Comparison of ENCODE assay signal across 9 cellular contexts in the genomic region with DNA sequence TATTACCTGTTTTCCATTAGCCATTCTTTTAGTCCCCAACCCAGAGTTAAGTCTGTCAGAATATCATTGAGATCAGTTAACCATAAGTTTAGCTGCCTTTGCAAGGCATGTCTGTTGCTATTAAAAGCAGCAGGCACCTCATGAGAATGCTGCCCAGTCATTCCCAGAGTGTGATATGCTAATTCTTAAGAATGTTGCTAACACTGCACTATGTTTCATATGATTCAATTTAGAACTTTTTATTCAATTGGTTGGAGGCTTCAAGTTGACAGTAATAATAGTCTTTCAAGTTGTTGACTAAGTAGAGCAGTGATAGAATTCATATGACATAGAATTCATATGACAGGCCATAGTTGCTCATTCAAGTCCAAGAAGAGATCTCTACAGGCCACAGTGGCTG.
DNase-seq lines count a peak whose midpoint lies in the region; ATAC-seq and TF ChIP-seq lines count a peak whose summit lies in the region.
"Had no signal": no experiment of that assay in that cellular context is flagged by ENCODE, and none has a peak within 500 bp of the region (broad histone marks: within the 10 kb centered on the region; RNA-seq: fewer than 3 reads in every experiment).

No MANE protein-coding gene starts in this region.

- peaks cover 14% of the 10 kb centered on the region for H3K9me3 Mint-ChIP-seq in chondrocyte (ENCODE audit: low read depth)
- H3K9me3 Mint-ChIP-seq in stimulated activated naive B cell treated with anti-CD40 and anti-IgM and Interleukin-4, amounts not matched to agents 10 μg/mL and 1 μg/mL and 100 μg/mL, for 72 hours = peaks cover 6 to 8% of the 10 kb centered on the region in 2 donors

- H3K36me3 ChIP-seq in right atrium auricular region = no peaks in the 10 kb centered on the region

- no peak overlapping the region for H3K4me3 Mint-ChIP-seq in chondrocyte (ENCODE audit: unreplicated experiment)
- H3K4me3 Mint-ChIP-seq in stimulated activated naive B cell treated with anti-CD40 and anti-IgM and Interleukin-4, amounts not matched to agents 10 μg/mL and 1 μg/mL and 100 μg/mL, for 72 hours = peak overlapping the region; percentile 8 to 45

- H3K4me1 Mint-ChIP-seq in chondrocyte (ENCODE audit: low read depth) = no peaks in the 10 kb centered on the region
- peaks cover 0 to 10% of the 10 kb centered on the region in 2 donors for H3K4me1 Mint-ChIP-seq in stimulated activated naive B cell treated with anti-CD40 and anti-IgM and Interleukin-4, amounts not matched to agents 10 μg/mL and 1 μg/mL and 100 μg/mL, for 72 hours

- H3K4me3 ChIP-seq in right atrium auricular region = no peak overlapping the region

- H3K27ac ChIP-seq in right atrium auricular region = peak overlapping the region in 1 of 2 donors; percentile 1
- H3K27ac ChIP-seq: C4-2B had no signal

- H3K9me3 ChIP-seq in right atrium auricular region = peaks cover 0 to 16% of the 10 kb centered on the region in 2 donors

- peak overlapping the region; percentile 58 for H3K27ac Mint-ChIP-seq in chondrocyte (ENCODE audit: unreplicated experiment)
- peak overlapping the region; percentile 76 for H3K27ac Mint-ChIP-seq in stimulated activated naive B cell treated with anti-CD40 and anti-IgM and Interleukin-4, amounts not matched to agents 10 μg/mL and 1 μg/mL and 100 μg/mL, for 72 hours

- TF ChIP-seq CTCF in right atrium auricular region (IDR thresholded peaks at IDR 0.05) (no peak), chondrocyte (IDR thresholded peaks at IDR 0.05) (no peak)

- no peaks in the 10 kb centered on the region for H3K27me3 ChIP-seq in right atrium auricular region

- peak; percentile 53 for ATAC-seq in left ventricle myocardium superior
- ATAC-seq in HG03442 (IDR thresholded peaks at IDR 0.05; ENCODE audit: unreplicated experiment) = peak; percentile 77
- peak; percentile 96 to 97 for ATAC-seq in stimulated activated naive B cell treated with anti-CD40 and anti-IgM and Interleukin-4, amounts not matched to agents 10 μg/mL and 1 μg/mL and 100 μg/mL, for 72 hours (replicated peaks)

- H3K36me3 Mint-ChIP-seq in chondrocyte (ENCODE audit: low read depth) = peaks cover 2% of the 10 kb centered on the region
- peaks cover 7 to 27% of the 10 kb centered on the region in 2 donors for H3K36me3 Mint-ChIP-seq in stimulated activated naive B cell treated with anti-CD40 and anti-IgM and Interleukin-4, amounts not matched to agents 10 μg/mL and 1 μg/mL and 100 μg/mL, for 72 hours

- H3K27me3 Mint-ChIP-seq in chondrocyte (ENCODE audit: low read depth) = no peaks in the 10 kb centered on the region
- no peaks in the 10 kb centered on the region for H3K27me3 Mint-ChIP-seq in stimulated activated naive B cell treated with anti-CD40 and anti-IgM and Interleukin-4, amounts not matched to agents 10 μg/mL and 1 μg/mL and 100 μg/mL, for 72 hours

- DNase-seq in left ventricle myocardium superior (no peak), right atrium auricular region (ENCODE audit: low spot score) (no peak), chondrocyte (ENCODE audit: low spot score) (no peak), amniotic stem cell (lab: John Stamatoyannopoulos, UW) (no peak), NCI-H1105 (lab: John Stamatoyannopoulos, UW) (no peak), HK-2 (ENCODE audit: unreplicated experiment) (no peak)
- peak; percentile 30 for DNase-seq in stimulated activated naive B cell treated with anti-CD40 and anti-IgM and Interleukin-4, amounts not matched to agents 10 μg/mL and 1 μg/mL and 100 μg/mL, for 72 hours

- intact Hi-C loops in left ventricle myocardium superior (cut with micrococcal nuclease) = no loop called here

- H3K4me1 ChIP-seq in right atrium auricular region = peaks cover 0 to 8% of the 10 kb centered on the region in 2 donors
